In the genomic region with DNA sequence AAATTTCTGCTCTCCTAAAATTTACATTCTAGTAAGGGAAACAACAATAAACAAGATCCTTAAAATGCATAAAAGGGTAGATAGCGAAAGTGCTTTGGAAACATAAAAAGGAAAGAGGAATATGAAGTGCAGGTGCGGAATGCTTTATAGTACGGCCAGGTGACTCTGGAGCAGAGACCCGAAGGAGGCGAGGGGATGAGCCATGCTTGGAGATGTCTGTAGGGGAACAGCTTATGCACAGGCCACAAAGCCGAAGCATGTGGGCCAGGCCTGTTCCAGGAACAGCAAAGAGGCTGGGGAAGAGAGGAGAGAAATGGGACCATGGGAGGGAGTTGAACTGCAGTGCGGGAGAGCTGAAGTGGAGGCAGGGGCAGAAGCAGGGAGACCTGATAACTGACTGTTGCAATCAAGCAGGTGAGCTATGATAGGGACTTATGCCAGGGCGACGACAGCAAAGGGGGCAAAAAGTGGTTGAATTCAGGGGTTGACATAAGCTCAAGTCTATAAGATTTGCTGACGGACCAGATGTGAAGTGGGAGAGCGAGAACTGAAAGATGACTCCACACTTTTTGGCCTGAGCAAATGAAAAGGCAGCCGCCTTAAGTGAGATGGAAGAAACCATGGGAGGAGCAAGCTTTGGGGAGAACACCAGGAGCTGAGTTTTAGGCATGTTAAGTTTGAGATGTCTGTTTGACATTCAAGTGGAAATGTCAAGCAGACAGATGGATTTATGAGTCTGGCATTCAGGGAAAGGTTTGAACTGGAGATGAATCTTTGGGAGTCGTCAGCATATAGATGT, we compare ENCODE assay signal across 8 cellular contexts.
DNase-seq lines count a peak whose midpoint lies in the region; ATAC-seq, FAIRE-seq and TF ChIP-seq lines count a peak whose summit lies in the region.

No MANE protein-coding gene starts in this region.

- no peaks in the 10 kb centered on the region for H3K9me3 ChIP-seq in cardiac muscle cell (ENCODE audit: low read depth)
- no peaks in the 10 kb centered on the region for H3K9me3 ChIP-seq in K562 (replicated peaks; ENCODE audit: control insufficient read depth, insufficient read depth, low read depth, low read length)
- no peaks in the 10 kb centered on the region for H3K9me3 ChIP-seq in upper lobe of left lung

- H3K27ac Mint-ChIP-seq in memory B cell: peak overlapping the region; percentile 86

- H3K27me3 Mint-ChIP-seq in memory B cell: peaks cover 2% of the 10 kb centered on the region

- ATAC-seq in left ventricle myocardium superior (no peak), K562 (peak; percentile 63), memory B cell (ENCODE audit: low read depth) (no peak), upper lobe of left lung (ENCODE audit: low FRiP score in 2 of 2) (peak in 1 of 2 donors; percentile 24), HG02884 (IDR thresholded peaks at IDR 0.05; ENCODE audit: unreplicated experiment) (no peak), GM19023 (IDR thresholded peaks at IDR 0.05; ENCODE audit: unreplicated experiment) (no peak)

- H3K9me1 ChIP-seq in K562 (ENCODE audit: control insufficient read depth, insufficient read depth, low read length): no peaks in the 10 kb centered on the region

- CTCF ChIA-PET in K562 (lab: Yijun Ruan, JAX; ENCODE audit: low intra/inter-chr PET ratio): no interaction called here

- POLR2A ChIA-PET in K562 (lab: Yijun Ruan, JAX): interaction anchor here (0.6 to 2.7 kb wide), 13 partner anchors 7 to 1857 kb away, joined by 3 to 14 read pairs (median 4); partner anchors contain the start of gene SCAND1

- in situ Hi-C loops in K562 (cut with MboI): no loop called here

- TF ChIP-seq RAD21 in K562 (CRISPR knock-in tag; conservative IDR thresholded peaks at IDR 0.05 in 1 of 2, IDR thresholded peaks at IDR 0.05 in 1 of 2): no peak

- H3K4me3 ChIP-seq in cardiac muscle cell: peak overlapping the region; percentile 68
- H3K4me3 ChIP-seq in K562: peak overlapping the region; percentile 98
- peak overlapping the region; percentile 62 to 98 (median 84) for H3K4me3 ChIP-seq in upper lobe of left lung

- intact Hi-C loops in left ventricle myocardium superior (cut with micrococcal nuclease) (no loop called here), K562 (cut with micrococcal nuclease) (loop anchor here (5.0 kb wide), 3 partner anchors 36 to 61 kb away; no protein-coding TSS in a partner anchor)

- WGBS in K562 (ENCODE audit: insufficient coverage, low coverage, missing lambda C conversion rate): 15% methylated on average over 13 of the region's 13 CpGs
- 72 to 75% methylated on average over 13 of the region's 13 CpGs for WGBS in upper lobe of left lung, 2 donors

- TF ChIP-seq EP300 in K562 (IDR thresholded peaks at IDR 0.05; ENCODE audit: low read length): no peak
- TF ChIP-seq EP300 in upper lobe of left lung (IDR thresholded peaks at IDR 0.05): no peak

- H3K27me3 ChIP-seq in cardiac muscle cell: no peaks in the 10 kb centered on the region
- no peaks in the 10 kb centered on the region for H3K27me3 ChIP-seq in K562 (ENCODE audit: control insufficient read depth in 2 of 2, insufficient read depth in 2 of 2, low read length in 2 of 2)
- no peaks in the 10 kb centered on the region for H3K27me3 ChIP-seq in upper lobe of left lung

- peak overlapping the region; percentile 86 to 98; a peak in 3 of 4 replicates for H3K9ac ChIP-seq in K562 (ENCODE audit: insufficient read depth in 1 of 2, low read depth in 2 of 2, low read length in 2 of 2)

- peaks cover 15% of the 10 kb centered on the region for H3K4me1 ChIP-seq in cardiac muscle cell (ENCODE audit: low read depth)
- H3K4me1 ChIP-seq in K562 (replicated peaks in 1 of 2; ENCODE audit: control insufficient read depth in 2 of 2, insufficient read depth in 2 of 2, low read length in 2 of 2): peaks cover 8 to 26% of the 10 kb centered on the region in 2 experiments
- peaks cover 12 to 29% (median 22%) of the 10 kb centered on the region in 4 donors for H3K4me1 ChIP-seq in upper lobe of left lung

- peak overlapping the region; percentile 99 for H3K27ac ChIP-seq in cardiac muscle cell
- peak overlapping the region; percentile 99 for H3K27ac ChIP-seq in K562 (ENCODE audit: extremely low read depth, low read depth, low read length)
- H3K27ac ChIP-seq in upper lobe of left lung: peak overlapping the region; percentile 100

- H3K4me1 Mint-ChIP-seq in memory B cell: peaks cover 30% of the 10 kb centered on the region

- BruUV-seq in K562 (replicated peaks; lab: Mats Ljungman, UMichigan): no TSS peak

- TF ChIP-seq CTCF in cardiac muscle cell (IDR thresholded peaks at IDR 0.05; ENCODE audit: low read depth, low read length) (no peak), K562 (IDR thresholded peaks at IDR 0.05 in 2 of 3, conservative IDR thresholded peaks at IDR 0.05 in 1 of 3; ENCODE audit: insufficient read depth in 2 of 3, low read depth in 1 of 3, low read length in 3 of 3) (no peak), upper lobe of left lung (IDR thresholded peaks at IDR 0.05) (no peak)

- H2AFZ ChIP-seq in K562 (ENCODE audit: low read depth, low read length): peak overlapping the region; percentile 97

- H3K36me3 ChIP-seq in cardiac muscle cell (no peaks in the 10 kb centered on the region), K562 (ENCODE audit: control insufficient read depth, insufficient read depth, low read length) (peaks cover 11% of the 10 kb centered on the region; the same call in 2 of the 3 replicates), upper lobe of left lung (peaks cover 0 to 11% (median 0%) of the 10 kb centered on the region in 4 donors)

- H4K20me1 ChIP-seq in K562 (replicated peaks; ENCODE audit: control insufficient read depth, insufficient read depth, low read length): no peaks in the 10 kb centered on the region

- DNase-seq in cardiac muscle cell (ENCODE audit: low read depth in 1 of 2, low spot score in 1 of 2) (no peak), left ventricle myocardium superior (no peak), K562 (ENCODE audit: extremely low read depth in 1 of 4, low spot score in 3 of 4) (peak; percentile 30 to 84 (median 53)), memory B cell (ENCODE audit: low spot score in 2 of 2) (no peak), upper lobe of left lung (no peak)
- no peak for DNase-seq in stimulated activated CD4-positive, alpha-beta T cell treated with anti-CD3 and anti-CD28 coated beads, Interleukin-4, amount 100 ng/mL, for 1 hour

- H3K9me3 Mint-ChIP-seq in memory B cell: no peaks in the 10 kb centered on the region

- H3K4me3 Mint-ChIP-seq in memory B cell: peak overlapping the region; percentile 88

- H3K36me3 Mint-ChIP-seq in memory B cell: peaks cover 2% of the 10 kb centered on the region

- TF ChIP-seq POLR2A in K562 (conservative IDR thresholded peaks at IDR 0.05) (peak; percentile 64), upper lobe of left lung (IDR thresholded peaks at IDR 0.05) (no peak)

- H3K79me2 ChIP-seq in K562 (ENCODE audit: control insufficient read depth, insufficient read depth, low read length): peaks cover 46% of the 10 kb centered on the region

- peak; percentile 74 for FAIRE-seq in K562 (lab: Jason Lieb, UNC)

- H3K4me2 ChIP-seq in K562 (ENCODE audit: insufficient read depth, low read length): peak overlapping the region; percentile 94

TF ChIP-seq in K562, 482 proteins besides CTCF, POLR2A, EP300 and RAD21 (continues in another document):
- TF ChIP-seq, protein P1, sequence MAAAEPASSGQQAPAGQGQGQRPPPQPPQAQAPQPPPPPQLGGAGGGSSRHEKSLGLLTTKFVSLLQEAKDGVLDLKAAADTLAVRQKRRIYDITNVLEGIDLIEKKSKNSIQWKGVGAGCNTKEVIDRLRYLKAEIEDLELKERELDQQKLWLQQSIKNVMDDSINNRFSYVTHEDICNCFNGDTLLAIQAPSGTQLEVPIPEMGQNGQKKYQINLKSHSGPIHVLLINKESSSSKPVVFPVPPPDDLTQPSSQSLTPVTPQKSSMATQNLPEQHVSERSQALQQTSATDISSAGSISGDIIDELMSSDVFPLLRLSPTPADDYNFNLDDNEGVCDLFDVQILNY (CRISPR knock-in tag; IDR thresholded peaks at IDR 0.05): 0 out of 2 replicates have a peak, but pooled peaks have one; percentile 47
- no peak for TF ChIP-seq ETV5 (CRISPR knock-in tag; IDR thresholded peaks at IDR 0.05; ENCODE audit: low read depth)
- no peak; the same call in 1 of the 2 replicates for TF ChIP-seq MTA2 (IDR thresholded peaks at IDR 0.05; ENCODE audit: low read depth)
- TF ChIP-seq IRF9 (tag; IDR thresholded peaks at IDR 0.05): no peak
- TF ChIP-seq DNMT1 (IDR thresholded peaks at IDR 0.05): peak; percentile 91; the same call in 1 of the 2 replicates
- TF ChIP-seq, protein P2, sequence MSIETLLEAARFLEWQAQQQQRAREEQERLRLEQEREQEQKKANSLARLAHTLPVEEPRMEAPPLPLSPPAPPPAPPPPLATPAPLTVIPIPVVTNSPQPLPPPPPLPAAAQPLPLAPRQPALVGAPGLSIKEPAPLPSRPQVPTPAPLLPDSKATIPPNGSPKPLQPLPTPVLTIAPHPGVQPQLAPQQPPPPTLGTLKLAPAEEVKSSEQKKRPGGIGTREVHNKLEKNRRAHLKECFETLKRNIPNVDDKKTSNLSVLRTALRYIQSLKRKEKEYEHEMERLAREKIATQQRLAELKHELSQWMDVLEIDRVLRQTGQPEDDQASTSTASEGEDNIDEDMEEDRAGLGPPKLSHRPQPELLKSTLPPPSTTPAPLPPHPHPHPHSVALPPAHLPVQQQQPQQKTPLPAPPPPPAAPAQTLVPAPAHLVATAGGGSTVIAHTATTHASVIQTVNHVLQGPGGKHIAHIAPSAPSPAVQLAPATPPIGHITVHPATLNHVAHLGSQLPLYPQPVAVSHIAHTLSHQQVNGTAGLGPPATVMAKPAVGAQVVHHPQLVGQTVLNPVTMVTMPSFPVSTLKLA (conservative IDR thresholded peaks at IDR 0.05): peak in 1 of 2 experiments; percentile 8; a peak in 1 of 4 replicates
- TF ChIP-seq E2F3 (CRISPR knock-in tag; IDR thresholded peaks at IDR 0.05): no peak
- TF ChIP-seq ZNF316 (IDR thresholded peaks at IDR 0.05): peak; percentile 100
- TF ChIP-seq XRCC5 (IDR thresholded peaks at IDR 0.05; ENCODE audit: low read depth, low read length): no peak
- TF ChIP-seq PCBP1 (IDR thresholded peaks at IDR 0.05; ENCODE audit: low read depth, low read length, poor library complexity, severe bottlenecking): no peak
- peak; percentile 67 for TF ChIP-seq CBFA2T3 (IDR thresholded peaks at IDR 0.05)
- no peak for TF ChIP-seq SRSF3 (IDR thresholded peaks at IDR 0.05; ENCODE audit: insufficient read depth, low read length)
- no peak for TF ChIP-seq ZNF57 (CRISPR knock-in tag; IDR thresholded peaks at IDR 0.05)
- no peak for TF ChIP-seq ZNF79 (CRISPR knock-in tag; IDR thresholded peaks at IDR 0.05; ENCODE audit: low read depth)

Comparison
In these comparisons a context has a peak if more than half of its experiments do, and no peak if none do; other contexts are left out.
1. DNase-seq: peak in K562 (4 of 4); none in cardiac muscle cell (0 of 2), left ventricle myocardium superior (single experiment), memory B cell (0 of 2), upper lobe of left lung (0 of 2) and stimulated activated CD4-positive, alpha-beta T cell treated with anti-CD3 and anti-CD28 coated beads, Interleukin-4, amount 100 ng/mL, for 1 hour (single experiment).
2. Peak in every context shown above with its lines, with median percentiles within 50 percentile points of each other: H3K27ac ChIP-seq and H3K4me3 ChIP-seq.